In the genomic region with DNA sequence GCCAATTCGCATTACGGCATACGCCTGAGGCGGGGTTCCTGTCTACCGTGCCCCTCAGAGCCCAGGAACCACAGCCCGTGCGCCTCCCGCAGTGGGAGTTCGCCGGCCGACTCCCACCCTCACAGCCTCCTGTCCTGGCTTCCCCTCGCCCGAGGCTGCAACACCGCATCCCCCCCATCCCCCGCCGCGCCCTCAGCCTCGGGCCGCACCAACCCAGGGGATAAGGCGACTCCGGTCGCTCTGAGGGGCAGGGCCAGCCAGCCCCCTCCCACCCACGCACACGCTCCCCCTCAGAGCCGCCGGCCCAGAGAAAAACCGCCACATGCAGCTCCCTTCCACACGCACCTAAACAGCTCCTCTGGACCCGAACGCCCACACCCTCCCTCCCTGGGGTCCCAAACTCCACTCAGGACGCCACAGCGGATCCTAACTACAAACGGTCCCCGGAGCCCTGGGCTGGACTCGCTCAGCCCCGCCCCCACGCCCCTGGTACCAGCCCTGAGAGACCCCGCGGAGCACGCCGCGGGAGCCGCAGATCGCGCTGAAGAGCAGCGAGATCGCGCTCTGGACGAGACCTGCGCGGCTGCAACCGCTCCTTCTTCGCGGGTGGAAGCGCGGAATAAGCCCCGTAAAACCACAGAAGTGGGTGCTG, we compare ENCODE assay signal across 8 cellular contexts. TPM values are rescaled to one million over a fixed set of nuclear protein-coding genes. Genes with fewer than 3 reads are reported as not detected.
DNase-seq lines count a peak whose midpoint lies in the region; ATAC-seq and TF ChIP-seq lines count a peak whose summit lies in the region.

A gene with protein sequence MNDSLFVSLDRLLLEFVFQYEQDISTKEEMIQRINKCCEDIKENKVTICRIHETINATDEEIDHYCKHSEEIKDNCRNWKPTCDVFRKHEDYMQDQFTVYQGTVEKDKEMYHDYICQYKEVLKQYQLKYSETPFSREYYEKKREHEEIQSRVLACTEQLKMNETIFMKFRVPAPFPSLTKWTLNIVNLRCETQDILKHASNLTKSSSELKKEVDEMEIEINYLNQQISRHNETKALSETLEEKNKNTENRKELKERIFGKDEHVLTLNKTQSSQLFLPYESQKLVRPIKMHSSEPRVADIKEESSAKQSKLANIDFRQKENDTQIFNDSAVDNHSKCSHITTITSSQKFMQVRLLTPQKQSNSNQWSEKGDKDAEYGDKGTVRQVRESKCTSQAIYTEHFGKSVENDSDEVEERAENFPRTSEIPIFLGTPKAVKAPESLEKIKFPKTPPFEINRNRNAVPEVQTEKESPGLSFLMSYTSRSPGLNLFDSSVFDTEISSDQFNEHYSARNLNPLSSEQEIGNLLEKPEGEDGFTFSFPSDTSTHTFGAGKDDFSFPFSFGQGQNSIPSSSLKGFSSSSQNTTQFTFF (minus strand): TSS at position 464 of the 652 bp plus-strand sequence. CDS start 985 bp downstream, outside the sequence.

- peak within 1 kb of the TSS; percentile 52 for H4K8ac ChIP-seq in trophoblast cell (ENCODE audit: low read depth, low read length)

- H3K4ac ChIP-seq in trophoblast cell (ENCODE audit: low read depth, low read length), result no peak within 1 kb of the TSS

- H4K91ac ChIP-seq in trophoblast cell (ENCODE audit: low read depth, low read length), result no peak within 1 kb of the TSS

- peak within 1 kb of the TSS; percentile 66 for H2AFZ ChIP-seq in trophoblast cell (ENCODE audit: insufficient read depth, low read length, poor library complexity)

- DNase-seq in ELF-1 (ENCODE audit: low read depth, low spot score), result peak; percentile 80
- peak; percentile 35 for DNase-seq in MG63
- DNase-seq in trophoblast cell, result no peak
- DNase-seq in NOMO-1 treated with dmso at 0.1 percent for 144 hours (lab: John Stamatoyannopoulos, UW; ENCODE audit: unreplicated experiment), result no peak
- no peak for DNase-seq in NCI-H2029 (lab: John Stamatoyannopoulos, UW)

- H2AK5ac ChIP-seq in trophoblast cell (ENCODE audit: low read length), result no peak within 1 kb of the TSS

- WGBS in ectodermal cell, 2 experiments, result 1% methylated on average over 57 of the region's 57 CpGs
- no CpG with 5 or more reads among the region's 57 CpGs for WGBS in trophoblast cell (ENCODE audit: extremely low coverage, insufficient coverage, insufficient read length)
- WGBS in gastroesophageal sphincter (ENCODE audit: low coverage in 1 of 2), 2 donors, result 0% methylated on average over 1 to 7 of the region's 57 CpGs

- ATAC-seq in GM21515 (IDR thresholded peaks at IDR 0.05; ENCODE audit: unreplicated experiment) (no peak), gastroesophageal sphincter (no peak)

- H3K4me3 ChIP-seq in MG63, result peak within 1 kb of the TSS; percentile 35
- peak within 1 kb of the TSS; percentile 49 for H3K4me3 ChIP-seq in ectodermal cell (ENCODE audit: insufficient read depth, low read depth, low read length)
- H3K4me3 ChIP-seq in trophoblast cell (ENCODE audit: low read depth, low read length), result peak within 1 kb of the TSS; percentile 81
- peak within 1 kb of the TSS in 1 of 2 donors; percentile 45 for H3K4me3 ChIP-seq in gastroesophageal sphincter

- H3K23ac ChIP-seq in trophoblast cell (ENCODE audit: low read length), result peak within 1 kb of the TSS; percentile 73

- no peaks in the 10 kb centered on the region for H3K79me2 ChIP-seq in trophoblast cell (ENCODE audit: control insufficient read depth, insufficient read depth, low read length, poor library complexity)

- H3K9ac ChIP-seq in trophoblast cell (ENCODE audit: low read length), result peak within 1 kb of the TSS; percentile 86

- H3K27ac ChIP-seq in ectodermal cell (ENCODE audit: insufficient read depth, low read depth, low read length, poor library complexity, severe bottlenecking), result no peak within 1 kb of the TSS
- no peak within 1 kb of the TSS for H3K27ac ChIP-seq in trophoblast cell (ENCODE audit: low read depth, low read length)
- no peak within 1 kb of the TSS for H3K27ac ChIP-seq in gastroesophageal sphincter

- H3K18ac ChIP-seq in trophoblast cell (ENCODE audit: low read length), result no peak within 1 kb of the TSS

- no peak within 1 kb of the TSS for H2BK5ac ChIP-seq in trophoblast cell (ENCODE audit: low read depth, low read length, poor library complexity)

- peak within 1 kb of the TSS; percentile 79 for H3K4me2 ChIP-seq in trophoblast cell (ENCODE audit: low read length)

- no peak for TF ChIP-seq EP300 in gastroesophageal sphincter (IDR thresholded peaks at IDR 0.05)

- H3K36me3 ChIP-seq in MG63 (no peaks in the 10 kb centered on the region), ectodermal cell (ENCODE audit: control insufficient read depth, insufficient read depth, low read length) (no peaks in the 10 kb centered on the region), trophoblast cell (ENCODE audit: control insufficient read depth in 1 of 2, insufficient read depth in 2 of 2, low read length in 2 of 2) (no peaks in the 10 kb centered on the region), gastroesophageal sphincter (no peaks in the 10 kb centered on the region)

- H3K4me1 ChIP-seq in ectodermal cell (ENCODE audit: control insufficient read depth, insufficient read depth, low read length), result no peaks in the 10 kb centered on the region
- H3K4me1 ChIP-seq in trophoblast cell (ENCODE audit: control insufficient read depth in 1 of 2, insufficient read depth in 2 of 2, low read length in 2 of 2), result peaks cover 0 to 6% of the 10 kb centered on the region in 2 experiments
- peaks cover 0 to 12% (median 6%) of the 10 kb centered on the region in 3 donors for H3K4me1 ChIP-seq in gastroesophageal sphincter

- no peaks in the 10 kb centered on the region for H3K79me1 ChIP-seq in trophoblast cell (ENCODE audit: low read length)

- H3K14ac ChIP-seq in trophoblast cell (ENCODE audit: low read length), result no peak within 1 kb of the TSS

- no peak within 1 kb of the TSS for H2BK120ac ChIP-seq in trophoblast cell (ENCODE audit: insufficient read depth, low read length, poor library complexity)

- H3K9me3 ChIP-seq in MG63 (no peaks in the 10 kb centered on the region), ectodermal cell (ENCODE audit: control insufficient read depth, low read length) (no peaks in the 10 kb centered on the region), trophoblast cell (ENCODE audit: insufficient read depth, low read depth, low read length) (no peaks in the 10 kb centered on the region), gastroesophageal sphincter (peaks cover 0 to 11% (median 0%) of the 10 kb centered on the region in 3 donors)

- H2BK12ac ChIP-seq in trophoblast cell (ENCODE audit: low read length), result no peak within 1 kb of the TSS

- H3K27me3 ChIP-seq in MG63 (peaks cover 32% of the 10 kb centered on the region), ectodermal cell (ENCODE audit: control insufficient read depth, insufficient read depth, low read length, poor library complexity, severe bottlenecking) (peaks cover 59% of the 10 kb centered on the region), trophoblast cell (ENCODE audit: insufficient read depth, low read length) (peaks cover 12% of the 10 kb centered on the region), gastroesophageal sphincter (peaks cover 67% of the 10 kb centered on the region)

- no peak for TF ChIP-seq POLR2A in gastroesophageal sphincter (IDR thresholded peaks at IDR 0.05)

- TF ChIP-seq CTCF in gastroesophageal sphincter (IDR thresholded peaks at IDR 0.05), result no peak

- peak within 1 kb of the TSS; percentile 35 for H4K12ac ChIP-seq in trophoblast cell (ENCODE audit: low read depth, low read length)

RNA-seq across cellular contexts. Expression of the gene that starts here (rescaled TPM):
- total RNA-seq in MG63 (2014; rRNA removed; shearing (Covaris generic); ENCODE audit: low replicate concordance), result not detected in 2 replicates
- 3.3 TPM for polyA plus RNA-seq in ectodermal cell (2013, experiment 1 of 4)
- polyA plus RNA-seq in ectodermal cell (2013, experiment 2 of 4), result 3.3 TPM
- polyA plus RNA-seq in ectodermal cell (2013, experiment 3 of 4), result 1.8 TPM
- 3.2 TPM for polyA plus RNA-seq in ectodermal cell (2013, experiment 4 of 4)
- polyA plus RNA-seq in trophoblast cell (2013), result 0.08 and 0.12 TPM in 2 replicates
- total RNA-seq in gastroesophageal sphincter, result 1 to 10 TPM in 1 of 4 donors, under 1 TPM in 1, not detected in 2; 0.31 to 1.1 TPM

Comparison
In these comparisons a context has a peak if more than half of its experiments do, and no peak if none do; other contexts are left out.
1. Peak in DNase-seq and H3K4me3 ChIP-seq in MG63; RNA of the gene not detected or under 1 TPM.